ENCODE assay signal across 1 cellular context in the genomic region with DNA sequence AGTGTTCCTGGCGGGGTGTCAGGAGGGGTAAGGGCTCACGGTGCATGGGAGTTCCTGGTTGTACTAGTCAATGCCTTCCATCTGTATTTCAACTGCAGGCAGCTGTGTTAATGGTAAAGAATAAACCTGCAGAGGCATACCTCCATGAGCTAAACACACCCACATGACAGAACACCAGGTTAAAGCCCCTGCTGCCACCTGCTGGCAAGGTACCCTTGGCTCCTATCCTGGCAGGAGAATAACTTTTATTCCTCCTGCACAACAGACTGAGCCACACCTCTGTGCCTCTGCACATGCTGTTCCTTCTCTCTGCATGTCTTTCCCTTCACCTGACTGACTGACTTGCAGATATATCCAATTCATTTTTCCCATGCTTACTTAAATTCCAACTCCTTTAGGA.
TF ChIP-seq lines count a peak whose summit lies in the region.

No MANE protein-coding gene starts in this region.

TF ChIP-seq in WTC11, 78 proteins besides CTCF, POLR2A, EP300 and RAD21 (continued from another document):
- TF ChIP-seq, protein P1, sequence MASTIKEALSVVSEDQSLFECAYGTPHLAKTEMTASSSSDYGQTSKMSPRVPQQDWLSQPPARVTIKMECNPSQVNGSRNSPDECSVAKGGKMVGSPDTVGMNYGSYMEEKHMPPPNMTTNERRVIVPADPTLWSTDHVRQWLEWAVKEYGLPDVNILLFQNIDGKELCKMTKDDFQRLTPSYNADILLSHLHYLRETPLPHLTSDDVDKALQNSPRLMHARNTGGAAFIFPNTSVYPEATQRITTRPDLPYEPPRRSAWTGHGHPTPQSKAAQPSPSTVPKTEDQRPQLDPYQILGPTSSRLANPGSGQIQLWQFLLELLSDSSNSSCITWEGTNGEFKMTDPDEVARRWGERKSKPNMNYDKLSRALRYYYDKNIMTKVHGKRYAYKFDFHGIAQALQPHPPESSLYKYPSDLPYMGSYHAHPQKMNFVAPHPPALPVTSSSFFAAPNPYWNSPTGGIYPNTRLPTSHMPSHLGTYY (CRISPR knock-in tag; IDR thresholded peaks at IDR 0.05): no peak
- TF ChIP-seq RORB (CRISPR knock-in tag; IDR thresholded peaks at IDR 0.05) (no peak), KAT7 (CRISPR knock-in tag; IDR thresholded peaks at IDR 0.05; ENCODE audit: borderline replicate concordance) (no peak), ZNF396 (CRISPR knock-in tag; IDR thresholded peaks at IDR 0.05; ENCODE audit: borderline replicate concordance) (no peak)
- TF ChIP-seq, protein P2, sequence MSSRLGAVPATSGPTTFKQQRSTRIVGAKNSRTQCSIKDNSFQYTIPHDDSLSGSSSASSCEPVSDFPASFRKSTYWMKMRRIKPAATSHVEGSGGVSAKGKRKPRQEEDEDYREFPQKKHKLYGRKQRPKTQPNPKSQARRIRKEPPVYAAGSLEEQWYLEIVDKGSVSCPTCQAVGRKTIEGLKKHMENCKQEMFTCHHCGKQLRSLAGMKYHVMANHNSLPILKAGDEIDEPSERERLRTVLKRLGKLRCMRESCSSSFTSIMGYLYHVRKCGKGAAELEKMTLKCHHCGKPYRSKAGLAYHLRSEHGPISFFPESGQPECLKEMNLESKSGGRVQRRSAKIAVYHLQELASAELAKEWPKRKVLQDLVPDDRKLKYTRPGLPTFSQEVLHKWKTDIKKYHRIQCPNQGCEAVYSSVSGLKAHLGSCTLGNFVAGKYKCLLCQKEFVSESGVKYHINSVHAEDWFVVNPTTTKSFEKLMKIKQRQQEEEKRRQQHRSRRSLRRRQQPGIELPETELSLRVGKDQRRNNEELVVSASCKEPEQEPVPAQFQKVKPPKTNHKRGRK (CRISPR knock-in tag; IDR thresholded peaks at IDR 0.05; ENCODE audit: borderline replicate concordance): no peak
- TF ChIP-seq, protein P3, sequence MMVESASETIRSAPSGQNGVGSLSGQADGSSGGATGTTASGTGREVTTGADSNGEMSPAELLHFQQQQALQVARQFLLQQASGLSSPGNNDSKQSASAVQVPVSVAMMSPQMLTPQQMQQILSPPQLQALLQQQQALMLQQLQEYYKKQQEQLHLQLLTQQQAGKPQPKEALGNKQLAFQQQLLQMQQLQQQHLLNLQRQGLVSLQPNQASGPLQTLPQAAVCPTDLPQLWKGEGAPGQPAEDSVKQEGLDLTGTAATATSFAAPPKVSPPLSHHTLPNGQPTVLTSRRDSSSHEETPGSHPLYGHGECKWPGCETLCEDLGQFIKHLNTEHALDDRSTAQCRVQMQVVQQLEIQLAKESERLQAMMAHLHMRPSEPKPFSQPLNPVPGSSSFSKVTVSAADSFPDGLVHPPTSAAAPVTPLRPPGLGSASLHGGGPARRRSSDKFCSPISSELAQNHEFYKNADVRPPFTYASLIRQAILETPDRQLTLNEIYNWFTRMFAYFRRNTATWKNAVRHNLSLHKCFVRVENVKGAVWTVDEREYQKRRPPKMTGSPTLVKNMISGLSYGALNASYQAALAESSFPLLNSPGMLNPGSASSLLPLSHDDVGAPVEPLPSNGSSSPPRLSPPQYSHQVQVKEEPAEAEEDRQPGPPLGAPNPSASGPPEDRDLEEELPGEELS (CRISPR knock-in tag; IDR thresholded peaks at IDR 0.05): no peak
